Comparison of ENCODE assay signal across 8 cellular contexts in genomic region chr22:40512426-40513136, GRCh38.
DNase-seq lines count a peak whose midpoint lies in the region; ATAC-seq and TF ChIP-seq lines count a peak whose summit lies in the region.

No MANE protein-coding gene starts in this region.

- TF ChIP-seq EP300 in ovary (IDR thresholded peaks at IDR 0.05): peak; percentile 81

- TF ChIP-seq CTCF in PC-3 (conservative IDR thresholded peaks at IDR 0.05; ENCODE audit: low read depth, low read length) (no peak), fibroblast of mammary gland (conservative IDR thresholded peaks at IDR 0.05; ENCODE audit: control insufficient read depth, insufficient read depth, low read depth, low read length) (no peak), ovary (IDR thresholded peaks at IDR 0.05) (no peak)

- intact Hi-C loops in PC-3 (cut with micrococcal nuclease) (no loop called here), ovary (cut with DNase I) (loop anchor here in 2 of 4 donors (10.0 kb wide), 2 partner anchors 122 to 132 kb away; partner anchors contain the start of gene MRTFA (in 1 of the 2))

- H3K36me3 ChIP-seq in PC-3 (ENCODE audit: low read depth, low read length) (no peaks in the 10 kb centered on the region), ovary (no peaks in the 10 kb centered on the region)

- H3K9ac ChIP-seq in PC-3 (ENCODE audit: low read length): no peak overlapping the region

- TF ChIP-seq POLR2A in ovary (IDR thresholded peaks at IDR 0.05): no peak

- POLR2A ChIA-PET in PC-3 (lab: Charles Lee; ENCODE audit: unreplicated experiment): interaction anchor here (0.5 kb wide), 1 partner anchor 138 kb away, joined by 3 read pairs; no protein-coding TSS in a partner anchor

- no peak overlapping the region for H3K4me2 ChIP-seq in PC-3 (ENCODE audit: low read length)

- no peaks in the 10 kb centered on the region for H3K27me3 ChIP-seq in PC-3 (ENCODE audit: low read length)
- no peaks in the 10 kb centered on the region for H3K27me3 ChIP-seq in ovary

- CTCF ChIA-PET in PC-3 (lab: Charles Lee): interaction anchor here (0.6 kb wide), 1 partner anchor 71 kb away, joined by 4 read pairs; no protein-coding TSS in a partner anchor

- ATAC-seq in PC-3: no peak

- H3K79me2 ChIP-seq in PC-3 (ENCODE audit: low read length): peaks cover 28% of the 10 kb centered on the region

- H4K20me1 ChIP-seq in PC-3 (ENCODE audit: low read length): no peaks in the 10 kb centered on the region

- DNase-seq in Ammon's horn (ENCODE audit: low spot score) (peak; percentile 33), PC-3 (peak; percentile 75), fibroblast of mammary gland (ENCODE audit: low read depth) (peak; percentile 100), ovary (peak in 2 of 5 donors; percentile 38 to 71), NCI-H748 treated with DMSO at 0.1 percent for 48 hours (lab: John Stamatoyannopoulos, UW) (no peak)
- no peak for DNase-seq in activated CD4-positive, alpha-beta T cell treated with anti-CD3 and anti-CD28 coated beads for 1 hour
- DNase-seq in stimulated activated naive CD4-positive, alpha-beta T cell treated with Interleukin-2 at 50 U/mL for 16 hours (lab: John Stamatoyannopoulos, UW): no peak
- no peak for DNase-seq in stimulated activated CD4-positive, alpha-beta T cell treated with anti-CD3 and anti-CD28 coated beads, Interleukin-2, amount 100 ng/mL, for 48 hours

- H2AFZ ChIP-seq in PC-3 (ENCODE audit: low read length): no peak overlapping the region

- H3K4me3 ChIP-seq in PC-3 (ENCODE audit: low read length) (no peak overlapping the region), fibroblast of mammary gland (ENCODE audit: control insufficient read depth, low read depth, low read length) (no peak overlapping the region), ovary (no peak overlapping the region)

- no peaks in the 10 kb centered on the region for H3K9me3 ChIP-seq in PC-3 (ENCODE audit: low read length)
- no peaks in the 10 kb centered on the region for H3K9me3 ChIP-seq in ovary

- H3K9me2 ChIP-seq in PC-3 (replicated peaks; ENCODE audit: low read length): no peaks in the 10 kb centered on the region

- H3K27ac ChIP-seq in PC-3 (ENCODE audit: low read length) (peak overlapping the region; percentile 42; the same call in 1 of the 2 replicates), ovary (peak overlapping the region in 1 of 2 donors; percentile 86)

- BruUV-seq in PC-3 (replicated peaks; lab: Mats Ljungman, UMichigan): no TSS peak

- no peaks in the 10 kb centered on the region for H3F3A ChIP-seq in PC-3 (ENCODE audit: low read length, unreplicated experiment)

- H3K4me1 ChIP-seq in PC-3 (ENCODE audit: insufficient read depth, low read length): peaks cover 17% of the 10 kb centered on the region
- peaks cover 16% of the 10 kb centered on the region for H3K4me1 ChIP-seq in ovary (ENCODE audit: insufficient read depth)

- WGBS in ovary, 3 donors: 35 to 56% (median 40%) methylated on average over 2 of the region's 2 CpGs

Comparison
In these comparisons a context has a peak if more than half of its experiments do, and no peak if none do; other contexts are left out.
1. DNase-seq: peak in Ammon's horn (single experiment), PC-3 (single experiment) and fibroblast of mammary gland (single experiment); none in activated CD4-positive, alpha-beta T cell treated with anti-CD3 and anti-CD28 coated beads for 1 hour (single experiment), NCI-H748 treated with DMSO at 0.1 percent for 48 hours (single experiment), stimulated activated naive CD4-positive, alpha-beta T cell treated with Interleukin-2 at 50 U/mL for 16 hours (single experiment) and stimulated activated CD4-positive, alpha-beta T cell treated with anti-CD3 and anti-CD28 coated beads, Interleukin-2, amount 100 ng/mL, for 48 hours (0 of 2).